18 cellular contexts compared by ENCODE assay signal in the genomic region with DNA sequence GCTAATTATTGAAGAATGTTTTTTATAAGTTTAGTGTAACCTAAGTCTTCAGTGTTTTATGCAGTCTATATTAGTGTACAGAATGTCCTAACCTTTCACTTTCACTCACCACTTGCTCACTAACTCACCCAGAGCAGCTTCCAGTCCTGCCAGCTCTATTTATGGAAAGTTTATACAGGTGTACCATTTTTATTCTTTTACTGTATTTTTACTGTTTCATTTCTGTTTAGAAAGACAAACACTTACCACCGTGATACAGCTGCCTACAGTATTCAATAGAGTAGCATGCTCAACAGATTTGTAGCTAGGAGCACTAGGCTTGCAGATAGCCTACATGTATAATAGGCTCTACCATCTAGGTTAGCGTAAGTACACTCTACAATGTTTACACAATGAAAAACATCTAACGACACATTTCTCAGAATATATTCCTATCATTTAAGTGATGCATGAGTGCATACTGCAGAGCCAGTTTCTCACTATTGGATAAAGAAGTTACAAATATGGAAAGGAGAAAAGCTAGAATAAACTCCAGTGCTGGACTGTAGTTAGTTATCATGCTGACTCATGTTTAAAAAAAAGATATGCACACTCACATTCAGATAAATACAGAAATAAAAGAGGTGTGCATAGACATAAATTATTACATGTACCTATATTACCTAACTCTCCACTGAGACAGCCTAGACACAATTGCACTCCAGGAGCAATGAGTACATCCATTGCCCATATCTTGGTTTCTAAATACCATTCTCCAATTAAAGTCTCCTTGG. TPM values are rescaled to one million over a fixed set of nuclear protein-coding genes. Genes with fewer than 3 reads are reported as not detected.
DNase-seq lines count a peak whose midpoint lies in the region; ATAC-seq lines count a peak whose summit lies in the region.
"Had no signal": no experiment of that assay in that cellular context is flagged by ENCODE, and none has a peak within 500 bp of the region (broad histone marks: within the 10 kb centered on the region; RNA-seq: fewer than 3 reads in every experiment).

No MANE protein-coding gene starts in this region.

- DNase-seq in NCI-H2107 treated with DMSO at 0.1 percent for 48 hours (lab: John Stamatoyannopoulos, UW; ENCODE audit: unreplicated experiment) (peak; percentile 47), NCI-H2107 (lab: John Stamatoyannopoulos, UW) (no peak), NCI-H2029 treated with DMSO at 0.1 percent for 48 hours (lab: John Stamatoyannopoulos, UW) (peak; percentile 73), left colon (no peak), H4 (ENCODE audit: low spot score) (no peak)
- DNase-seq in stimulated activated CD4-positive, alpha-beta T cell treated with anti-CD3 and anti-CD28 coated beads, Interleukin-2, amount 100 ng/mL, for 24 hours: no peak
- DNase-seq in stimulated activated CD4-positive, alpha-beta T cell treated with anti-CD3 and anti-CD28 coated beads, Interleukin-4, amount 100 ng/mL, for 4 hours: no peak
- DNase-seq: activated CD8-positive, alpha-beta memory T cell treated with anti-CD3 and anti-CD28 coated beads, Interleukin-2, amount 10 ng/mL, durations not matched to agents 7 days and 5 days; amygdala; central memory CD4-positive, alpha-beta T cell; effector CD8-positive, alpha-beta T cell; esophagus squamous epithelium; lower lobe of right lung; MG63; NCI-H226; sigmoid colon; stimulated activated CD4-positive, alpha-beta T cell treated with anti-CD3 and anti-CD28 coated beads, Interleukin-1b, Interleukin-23, amount 100 ng/mL, for 48 hours had no signal

- peak; percentile 51 for ATAC-seq in HG02852 (IDR thresholded peaks at IDR 0.05; ENCODE audit: unreplicated experiment)
- ATAC-seq in left colon: peak; percentile 78
- ATAC-seq: activated CD8-positive, alpha-beta memory T cell treated with anti-CD3 and anti-CD28 coated beads, Interleukin-2, amount 10 ng/mL, durations not matched to agents 7 days and 5 days; lower lobe of right lung had no signal

- intact Hi-C loops in left colon (cut with DNase I, micrococcal nuclease): no loop called here

RNA-seq across cellular contexts. Expression of a gene that starts 30.4 kb away (rescaled TPM):
- under 1 TPM in 1 of 2 donors, not detected in 1; 0.47 TPM for total RNA-seq in left colon
- total RNA-seq in H4 (2014; rRNA removed; shearing (Covaris generic)): 1.0 and 1.1 TPM in 2 replicates

Comparison
In these comparisons a context has a peak if more than half of its experiments do, and no peak if none do; other contexts are left out.
1. DNase-seq: peak in NCI-H2107 treated with DMSO at 0.1 percent for 48 hours (single experiment) and NCI-H2029 treated with DMSO at 0.1 percent for 48 hours (single experiment); none in NCI-H2107 (single experiment), left colon (0 of 2), stimulated activated CD4-positive, alpha-beta T cell treated with anti-CD3 and anti-CD28 coated beads, Interleukin-2, amount 100 ng/mL, for 24 hours (0 of 2), H4 (single experiment) and stimulated activated CD4-positive, alpha-beta T cell treated with anti-CD3 and anti-CD28 coated beads, Interleukin-4, amount 100 ng/mL, for 4 hours (0 of 2).